Comparison of ENCODE assay signal across 25 cellular contexts in genomic region chr1:82219841-82220240, GRCh38.
"Had no signal": no experiment of that assay in that cellular context is flagged by ENCODE, and none has a peak within 500 bp of the region (broad histone marks: within the 10 kb centered on the region; RNA-seq: fewer than 3 reads in every experiment).

No MANE protein-coding gene starts in this region.

- H3K4me3 ChIP-seq: colonic mucosa, coronary artery, dorsolateral prefrontal cortex, esophagus muscularis mucosa, esophagus squamous epithelium, gastrocnemius medialis, gastroesophageal sphincter, heart left ventricle, heart right ventricle, hepatocyte had no signal

- H3K27ac ChIP-seq: colonic mucosa, coronary artery, dorsolateral prefrontal cortex, epithelial cell of prostate, esophagus muscularis mucosa, esophagus squamous epithelium, foreskin keratinocyte, gastrocnemius medialis, gastroesophageal sphincter, heart left ventricle, heart right ventricle, hepatocyte had no signal

- H3K4me1 ChIP-seq: colonic mucosa, esophagus muscularis mucosa, foreskin keratinocyte, gastrocnemius medialis had no signal

- H3K36me3 ChIP-seq: colonic mucosa, esophagus muscularis mucosa, esophagus squamous epithelium, gastrocnemius medialis, gastroesophageal sphincter, heart left ventricle, heart right ventricle had no signal

- H3K27me3 ChIP-seq: colonic mucosa, dorsolateral prefrontal cortex, esophagus muscularis mucosa, esophagus squamous epithelium, foreskin keratinocyte, gastrocnemius medialis, gastroesophageal sphincter, heart left ventricle, heart right ventricle, hepatocyte had no signal

- DNase-seq: colonic mucosa; cortex of kidney; dermis blood vessel endothelial cell; dorsolateral prefrontal cortex; effector CD4-positive, alpha-beta T cell; effector CD8-positive, alpha-beta T cell; effector memory CD4-positive, alpha-beta T cell; effector memory CD8-positive, alpha-beta T cell; endodermal cell; erythroblast; esophagus squamous epithelium; foreskin fibroblast; foreskin keratinocyte; foreskin melanocyte; gastrocnemius medialis; glutamatergic neuron; head of caudate nucleus; heart left ventricle; heart right ventricle had no signal

- ATAC-seq: effector memory CD8-positive, alpha-beta T cell; esophagus mucosa; foreskin keratinocyte; gastrocnemius medialis; gastroesophageal sphincter; heart left ventricle; heart right ventricle had no signal

- H3K9me3 ChIP-seq: colonic mucosa, esophagus muscularis mucosa, esophagus squamous epithelium, gastrocnemius medialis, gastroesophageal sphincter, heart left ventricle, heart right ventricle had no signal
